In genomic region chr19:46733693-46734240, GRCh38 we compare ENCODE assay signal across 16 cellular contexts. TPM values are rescaled to one million over a fixed set of nuclear protein-coding genes. Genes with fewer than 3 reads are reported as not detected.
DNase-seq lines count a peak whose midpoint lies in the region; ATAC-seq and TF ChIP-seq lines count a peak whose summit lies in the region.
"Had no signal": no experiment of that assay in that cellular context is flagged by ENCODE, and none has a peak within 500 bp of the region (broad histone marks: within the 10 kb centered on the region; RNA-seq: fewer than 3 reads in every experiment).

No MANE protein-coding gene starts in this region.

- no peaks in the 10 kb centered on the region for H3K27me3 ChIP-seq in left ventricle myocardium inferior (ENCODE audit: low read depth)
- no peaks in the 10 kb centered on the region for H3K27me3 ChIP-seq in heart right ventricle
- H3K27me3 ChIP-seq in upper lobe of left lung = no peaks in the 10 kb centered on the region
- H3K27me3 ChIP-seq: gastrocnemius medialis, stomach had no signal

- H3K4me1 ChIP-seq in left ventricle myocardium inferior = peaks cover 53% of the 10 kb centered on the region
- H3K4me1 ChIP-seq in heart right ventricle = peaks cover 22 to 94% (median 38%) of the 10 kb centered on the region in 9 donors
- H3K4me1 ChIP-seq in upper lobe of left lung = peaks cover 36 to 65% (median 48%) of the 10 kb centered on the region in 4 donors

- peaks cover 16% of the 10 kb centered on the region for H3K27me3 Mint-ChIP-seq in glutamatergic neuron (ENCODE audit: unreplicated experiment)
- H3K27me3 Mint-ChIP-seq: natural killer cell treated with Interleukin-12 subunit alpha and Interleukin-12 subunit beta and Interleukin-15 and Interleukin-18, amount 100 ng/mL, for 72 hours; T-helper 17 cell had no signal

- no peaks in the 10 kb centered on the region for H3K36me3 Mint-ChIP-seq in glutamatergic neuron (ENCODE audit: unreplicated experiment)

- 87 to 93% methylated on average over 11 of the region's 11 CpGs for WGBS in heart right ventricle, 2 donors
- WGBS in upper lobe of left lung, 2 donors = 64 to 82% methylated on average over 11 of the region's 11 CpGs

- peak overlapping the region; percentile 25 for H3K4me3 Mint-ChIP-seq in glutamatergic neuron (ENCODE audit: unreplicated experiment)
- H3K4me3 Mint-ChIP-seq: natural killer cell treated with Interleukin-12 subunit alpha and Interleukin-12 subunit beta and Interleukin-15 and Interleukin-18, amount 100 ng/mL, for 72 hours; T-helper 17 cell had no signal

- TF ChIP-seq CTCF in left ventricle myocardium inferior (IDR thresholded peaks at IDR 0.05; ENCODE audit: borderline replicate concordance) (no peak), heart right ventricle (IDR thresholded peaks at IDR 0.05) (no peak), glutamatergic neuron (IDR thresholded peaks at IDR 0.05; ENCODE audit: partially characterized antibody, unreplicated experiment) (no peak), upper lobe of left lung (IDR thresholded peaks at IDR 0.05) (no peak), coronary artery (IDR thresholded peaks at IDR 0.05) (no peak)

- DNase-seq in left ventricle myocardium inferior = no peak
- no peak for DNase-seq in heart right ventricle
- DNase-seq in NOMO-1 treated with dmso at 0.1 percent for 144 hours (lab: John Stamatoyannopoulos, UW; ENCODE audit: unreplicated experiment) = peak; percentile 80
- no peak for DNase-seq in glutamatergic neuron
- DNase-seq in upper lobe of left lung = no peak
- no peak for DNase-seq in coronary artery (ENCODE audit: low spot score)
- DNase-seq: activated CD4-positive, CD25-positive, alpha-beta regulatory T cell treated with anti-CD3 and anti-CD28 coated beads, Interleukin-2, amount 50 U/mL, for 72 hours; activated effector memory CD4-positive, alpha-beta T cell treated with Interleukin-2 at 50 U/mL for 16 hours; NCI-H2029; NCI-H510A; stomach; T-helper 17 cell had no signal

- TF ChIP-seq EP300 in upper lobe of left lung (IDR thresholded peaks at IDR 0.05) = no peak

- H3K27ac Mint-ChIP-seq in glutamatergic neuron (ENCODE audit: unreplicated experiment) = peak overlapping the region; percentile 3
- H3K27ac Mint-ChIP-seq: natural killer cell treated with Interleukin-12 subunit alpha and Interleukin-12 subunit beta and Interleukin-15 and Interleukin-18, amount 100 ng/mL, for 72 hours; T-helper 17 cell had no signal

- no peak for TF ChIP-seq POLR2A in upper lobe of left lung (IDR thresholded peaks at IDR 0.05)

- H3K9me3 ChIP-seq in left ventricle myocardium inferior (replicated peaks) (no peaks in the 10 kb centered on the region), heart right ventricle (no peaks in the 10 kb centered on the region), upper lobe of left lung (no peaks in the 10 kb centered on the region)
- H3K9me3 ChIP-seq: gastrocnemius medialis, stomach had no signal

- peak overlapping the region; percentile 45 for H3K27ac ChIP-seq in left ventricle myocardium inferior (replicated peaks)
- H3K27ac ChIP-seq in heart right ventricle = peak overlapping the region in 2 of 10 donors; percentile 52 to 85
- peak overlapping the region; percentile 71 to 78 (median 74) for H3K27ac ChIP-seq in upper lobe of left lung
- H3K27ac ChIP-seq in coronary artery = peak overlapping the region in 1 of 2 donors; percentile 54
- H3K27ac ChIP-seq: gastrocnemius medialis had no signal

- H3K9me3 Mint-ChIP-seq in glutamatergic neuron (ENCODE audit: unreplicated experiment) = peaks cover 3% of the 10 kb centered on the region
- H3K9me3 Mint-ChIP-seq: natural killer cell treated with Interleukin-12 subunit alpha and Interleukin-12 subunit beta and Interleukin-15 and Interleukin-18, amount 100 ng/mL, for 72 hours had no signal

- intact Hi-C loops in left ventricle myocardium inferior (cut with micrococcal nuclease) = no loop called here
- intact Hi-C loops in heart right ventricle (cut with DNase I) = no loop called here

- H3K4me3 ChIP-seq in left ventricle myocardium inferior (no peak overlapping the region), heart right ventricle (no peak overlapping the region), upper lobe of left lung (no peak overlapping the region), coronary artery (no peak overlapping the region)
- H3K4me3 ChIP-seq: gastrocnemius medialis, stomach had no signal

- no peak for ATAC-seq in heart right ventricle
- ATAC-seq in upper lobe of left lung (ENCODE audit: low FRiP score in 2 of 2) = peak in 1 of 2 donors; percentile 6
- ATAC-seq in HG03139 (IDR thresholded peaks at IDR 0.05; ENCODE audit: unreplicated experiment) = no peak
- no peak for ATAC-seq in GM21360 (IDR thresholded peaks at IDR 0.05; ENCODE audit: unreplicated experiment)
- ATAC-seq: gastrocnemius medialis; natural killer cell treated with Interleukin-12 subunit alpha and Interleukin-12 subunit beta and Interleukin-15 and Interleukin-18, amount 100 ng/mL, for 72 hours; T-helper 17 cell had no signal

- peaks cover 83% of the 10 kb centered on the region for H3K36me3 ChIP-seq in left ventricle myocardium inferior
- peaks cover 0 to 100% (median 59%) of the 10 kb centered on the region in 9 donors for H3K36me3 ChIP-seq in heart right ventricle
- H3K36me3 ChIP-seq in upper lobe of left lung = peaks cover 20 to 90% (median 67%) of the 10 kb centered on the region in 4 donors

- peaks cover 21% of the 10 kb centered on the region for H3K4me1 Mint-ChIP-seq in glutamatergic neuron (ENCODE audit: low read depth, unreplicated experiment)

RNA-seq across cellular contexts. Expression of gene FKRP, which starts 12.1 kb away (rescaled TPM):
- total RNA-seq in left ventricle myocardium inferior (15.6 TPM), heart right ventricle (10 to 100 TPM; 14.6 to 22.8 (median 19.7) TPM), glutamatergic neuron (ENCODE audit: unreplicated experiment) (46.6 TPM), upper lobe of left lung (10 to 100 TPM; 16.6 to 26.2 (median 19.3) TPM)
- polyA plus RNA-seq in heart right ventricle = 10 to 100 TPM; 13.0 to 20.3 TPM

RNA-seq across cellular contexts. Expression of gene STRN4, which starts 12.5 kb away (rescaled TPM):
- total RNA-seq in left ventricle myocardium inferior (52.7 TPM), heart right ventricle (10 to 100 TPM; 43.3 to 56.1 (median 50.0) TPM), glutamatergic neuron (ENCODE audit: unreplicated experiment) (117 TPM), upper lobe of left lung (100 to 1,000 TPM in 2 of 6 donors, 10 to 100 TPM in 4; 59.8 to 168 (median 83.7) TPM)
- 10 to 100 TPM; 50.4 to 63.3 TPM for polyA plus RNA-seq in heart right ventricle

RNA-seq across cellular contexts. Expression of gene PRKD2, which starts 16.9 kb away (rescaled TPM):
- total RNA-seq in left ventricle myocardium inferior = 7.9 TPM
- 10 to 100 TPM; 11.7 to 22.7 (median 12.4) TPM for total RNA-seq in heart right ventricle
- 10 to 100 TPM; 15.9 to 19.5 TPM for polyA plus RNA-seq in heart right ventricle
- 54.7 TPM for total RNA-seq in glutamatergic neuron (ENCODE audit: unreplicated experiment)
- 10 to 100 TPM; 25.2 to 65.4 (median 50.3) TPM for total RNA-seq in upper lobe of left lung

RNA-seq across cellular contexts. Expression of gene SLC1A5, which starts 54.6 kb away (rescaled TPM):
- 5.9 TPM for total RNA-seq in left ventricle myocardium inferior
- total RNA-seq in heart right ventricle = 10 to 100 TPM in 2 of 10 donors, 1 to 10 TPM in 8; 3.2 to 17.7 (median 5.3) TPM
- 10 to 100 TPM in 1 of 2 donors, 1 to 10 TPM in 1; 6.3 to 30.5 TPM for polyA plus RNA-seq in heart right ventricle
- total RNA-seq in glutamatergic neuron (ENCODE audit: unreplicated experiment) = 35.4 TPM
- total RNA-seq in upper lobe of left lung = 100 to 1,000 TPM in 2 of 6 donors, 10 to 100 TPM in 4; 52.4 to 147 (median 83.9) TPM
